In genomic region chr2:62379576-62379975, GRCh38 we compare ENCODE assay signal across 26 cellular contexts.
"Had no signal": no experiment of that assay in that cellular context is flagged by ENCODE, and none has a peak within 500 bp of the region (broad histone marks: within the 10 kb centered on the region; RNA-seq: fewer than 3 reads in every experiment).

No MANE protein-coding gene starts in this region.

- H3K36me3 Mint-ChIP-seq: activated naive CD8-positive, alpha-beta T cell; mesothelial cell of epicardium; naive B cell; stimulated activated effector memory CD8-positive, alpha-beta T cell treated with anti-CD3 and anti-CD28 coated beads, Interleukin-12 subunit alpha, Interleukin-12 subunit beta, amount 100 ng/mL, for 72 hours had no signal

- FAIRE-seq: colon had no signal

- H3K27me3 ChIP-seq: body of pancreas, gastroesophageal sphincter, hepatocyte, ovary had no signal

- H3K9me3 ChIP-seq: body of pancreas, gastroesophageal sphincter, left ventricle myocardium inferior, ovary had no signal

- H3K27ac Mint-ChIP-seq: activated naive CD8-positive, alpha-beta T cell; activated T-cell treated with anti-CD3 and anti-CD28 coated beads, Interleukin-2, amount 50 U/mL, for 72 hours; effector memory CD8-positive, alpha-beta T cell; mesothelial cell of epicardium; nephron progenitor cell; progenitor cell of endocrine pancreas; stimulated activated effector memory CD8-positive, alpha-beta T cell treated with anti-CD3 and anti-CD28 coated beads, Interleukin-12 subunit alpha, Interleukin-12 subunit beta, amount 100 ng/mL, for 72 hours; stimulated activated naive CD8-positive, alpha-beta T cell treated with anti-CD3 and anti-CD28 coated beads, Interleukin-15, Interleukin-2, amounts not matched to agents 100 ng/mL and 50 ng/mL, for 24 hours had no signal

- H3K27ac ChIP-seq: body of pancreas, gastroesophageal sphincter, hepatocyte, left ventricle myocardium inferior, ovary, VCaP had no signal

- H3K4me3 ChIP-seq: body of pancreas, gastroesophageal sphincter, hepatocyte, left ventricle myocardium inferior, ovary, skin epidermis had no signal

- H3K9me3 Mint-ChIP-seq: effector memory CD8-positive, alpha-beta T cell had no signal

- H3K4me1 ChIP-seq: body of pancreas had no signal

- H3K79me2 ChIP-seq: hepatocyte had no signal

- H3K4me3 Mint-ChIP-seq: activated naive CD8-positive, alpha-beta T cell; activated T-cell treated with anti-CD3 and anti-CD28 coated beads, Interleukin-2, amount 50 U/mL, for 72 hours; effector memory CD8-positive, alpha-beta T cell; mesothelial cell of epicardium; naive B cell; nephron progenitor cell; stimulated activated effector memory CD8-positive, alpha-beta T cell treated with anti-CD3 and anti-CD28 coated beads, Interleukin-12 subunit alpha, Interleukin-12 subunit beta, amount 100 ng/mL, for 72 hours; stimulated activated naive CD8-positive, alpha-beta T cell treated with anti-CD3 and anti-CD28 coated beads, Interleukin-15, Interleukin-2, amounts not matched to agents 100 ng/mL and 50 ng/mL, for 24 hours had no signal

- H3K36me3 ChIP-seq: gastroesophageal sphincter, left ventricle myocardium inferior, ovary had no signal

- ATAC-seq: activated T-cell treated with anti-CD3 and anti-CD28 coated beads, Interleukin-2, amount 50 U/mL, for 72 hours; body of pancreas; effector memory CD8-positive, alpha-beta T cell; gastroesophageal sphincter; sciatic nerve; stimulated activated effector memory CD8-positive, alpha-beta T cell treated with anti-CD3 and anti-CD28 coated beads, Interleukin-12 subunit alpha, Interleukin-12 subunit beta, amount 100 ng/mL, for 72 hours had no signal

- H3K27me3 Mint-ChIP-seq: activated naive CD8-positive, alpha-beta T cell; effector memory CD8-positive, alpha-beta T cell; naive B cell; progenitor cell of endocrine pancreas; stimulated activated naive CD8-positive, alpha-beta T cell treated with anti-CD3 and anti-CD28 coated beads, Interleukin-15, Interleukin-2, amounts not matched to agents 100 ng/mL and 50 ng/mL, for 24 hours had no signal

- H2AFZ ChIP-seq: hepatocyte had no signal

- H3K4me2 ChIP-seq: hepatocyte had no signal

- DNase-seq: activated CD4-positive, alpha-beta T cell treated with anti-CD3 and anti-CD28 coated beads for 4 hours; activated CD4-positive, alpha-beta T cell treated with anti-CD3 and anti-CD28 coated beads, Interleukin-2, amount 50 U/mL, for 4 hours; activated naive CD4-positive, alpha-beta T cell; activated T-cell treated with anti-CD3 and anti-CD28 coated beads for 4 hours; activated T-cell treated with anti-CD3 and anti-CD28 coated beads, Interleukin-2, amount 50 U/mL, for 72 hours; aorta; body of pancreas; effector memory CD8-positive, alpha-beta T cell; islet precursor cell; left ventricle myocardium inferior; mammary epithelial cell; naive B cell; nephron progenitor cell; ovary; stimulated activated CD4-positive, alpha-beta T cell treated with anti-CD3 and anti-CD28 coated beads, Interleukin-4, amount 100 ng/mL, for 24 hours had no signal
